In genomic region chr21:46189213-46189958, GRCh38 we compare ENCODE assay signal across 1 cellular context.
TF ChIP-seq lines count a peak whose summit lies in the region.

No MANE protein-coding gene starts in this region.

TF ChIP-seq in K562, 482 proteins besides CTCF, POLR2A, EP300 and RAD21 (continued from another document and continues in another):
- TF ChIP-seq, protein P1, sequence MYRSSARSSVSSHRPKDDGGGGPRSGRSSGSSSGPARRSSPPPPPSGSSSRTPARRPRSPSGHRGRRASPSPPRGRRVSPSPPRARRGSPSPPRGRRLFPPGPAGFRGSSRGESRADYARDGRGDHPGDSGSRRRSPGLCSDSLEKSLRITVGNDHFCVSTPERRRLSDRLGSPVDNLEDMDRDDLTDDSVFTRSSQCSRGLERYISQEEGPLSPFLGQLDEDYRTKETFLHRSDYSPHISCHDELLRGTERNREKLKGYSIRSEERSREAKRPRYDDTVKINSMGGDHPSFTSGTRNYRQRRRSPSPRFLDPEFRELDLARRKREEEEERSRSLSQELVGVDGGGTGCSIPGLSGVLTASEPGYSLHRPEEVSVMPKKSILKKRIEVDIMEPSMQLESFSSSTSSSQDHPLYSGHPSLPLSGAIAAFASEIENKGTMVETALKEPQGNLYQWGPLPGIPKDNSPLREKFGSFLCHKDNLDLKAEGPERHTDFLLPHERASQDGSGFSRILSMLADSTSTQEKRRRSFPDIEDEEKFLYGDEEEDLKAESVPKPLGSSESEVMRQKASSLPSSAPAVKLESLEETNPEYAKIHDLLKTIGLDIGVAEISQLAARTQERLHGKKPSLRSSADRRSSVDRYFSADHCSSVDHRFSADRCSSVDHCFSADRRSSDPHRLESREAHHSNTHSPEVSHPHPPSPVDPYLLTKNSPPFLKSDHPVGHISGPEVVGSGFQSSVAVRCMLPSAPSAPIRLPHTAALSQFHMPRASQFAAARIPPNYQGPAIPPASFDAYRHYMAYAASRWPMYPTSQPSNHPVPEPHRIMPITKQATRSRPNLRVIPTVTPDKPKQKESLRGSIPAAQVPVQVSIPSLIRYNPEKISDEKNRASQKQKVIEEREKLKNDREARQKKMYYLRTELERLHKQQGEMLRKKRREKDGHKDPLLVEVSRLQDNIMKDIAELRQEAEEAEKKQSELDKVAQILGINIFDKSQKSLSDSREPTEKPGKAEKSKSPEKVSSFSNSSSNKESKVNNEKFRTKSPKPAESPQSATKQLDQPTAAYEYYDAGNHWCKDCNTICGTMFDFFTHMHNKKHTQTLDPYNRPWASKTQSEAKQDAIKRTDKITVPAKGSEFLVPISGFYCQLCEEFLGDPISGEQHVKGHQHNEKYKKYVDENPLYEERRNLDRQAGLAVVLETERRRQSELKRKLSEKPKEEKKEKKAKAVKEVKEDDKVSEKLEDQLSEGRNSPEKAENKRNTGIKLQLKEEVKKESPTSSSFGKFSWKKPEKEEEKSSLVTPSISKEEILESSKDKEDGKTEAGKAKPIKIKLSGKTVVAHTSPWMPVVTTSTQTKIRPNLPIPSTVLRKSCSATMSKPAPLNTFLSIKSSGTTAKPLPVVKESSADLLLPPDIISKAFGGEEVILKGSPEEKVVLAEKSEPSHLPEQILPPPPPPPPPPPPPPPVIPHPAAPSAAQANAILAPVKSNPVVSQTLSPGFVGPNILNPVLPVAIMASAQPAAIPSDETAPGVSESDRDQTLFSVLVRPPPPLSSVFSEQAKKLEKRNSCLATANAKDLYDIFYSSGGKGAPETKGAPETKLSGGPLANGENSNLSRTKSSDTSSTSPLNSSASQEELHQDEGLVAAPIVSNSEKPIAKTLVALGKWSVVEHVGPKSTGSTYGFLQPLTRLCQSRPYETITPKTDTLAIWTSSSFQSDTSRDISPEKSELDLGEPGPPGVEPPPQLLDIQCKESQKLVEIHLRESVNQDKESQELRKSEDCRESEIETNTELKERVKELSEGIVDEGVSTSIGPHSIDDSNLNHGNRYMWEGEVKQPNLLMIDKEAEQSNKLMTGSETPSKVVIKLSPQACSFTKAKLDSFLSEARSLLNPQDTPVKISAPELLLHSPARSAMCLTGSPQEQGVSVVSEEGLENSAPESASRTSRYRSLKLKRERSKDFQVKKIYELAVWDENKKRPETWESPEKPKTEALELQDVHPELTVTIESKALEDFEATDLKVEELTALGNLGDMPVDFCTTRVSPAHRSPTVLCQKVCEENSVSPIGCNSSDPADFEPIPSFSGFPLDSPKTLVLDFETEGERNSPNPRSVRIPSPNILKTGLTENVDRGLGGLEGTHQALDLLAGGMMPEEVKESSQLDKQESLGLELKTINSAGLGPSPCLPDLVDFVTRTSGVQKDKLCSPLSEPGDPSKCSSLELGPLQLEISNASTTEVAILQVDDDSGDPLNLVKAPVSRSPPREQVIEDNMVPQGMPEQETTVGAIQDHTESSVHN (IDR thresholded peaks at IDR 0.05; ENCODE audit: borderline replicate concordance in 1 of 2, low read depth in 1 of 2): no peak
- no peak for TF ChIP-seq ID3 (CRISPR knock-in tag; IDR thresholded peaks at IDR 0.05)
- TF ChIP-seq ID3 (tag; IDR thresholded peaks at IDR 0.05): no peak
- TF ChIP-seq ZNF592 (IDR thresholded peaks at IDR 0.05): 0 out of 2 replicates have a peak, but pooled peaks have one; percentile 17
- TF ChIP-seq, protein P2, sequence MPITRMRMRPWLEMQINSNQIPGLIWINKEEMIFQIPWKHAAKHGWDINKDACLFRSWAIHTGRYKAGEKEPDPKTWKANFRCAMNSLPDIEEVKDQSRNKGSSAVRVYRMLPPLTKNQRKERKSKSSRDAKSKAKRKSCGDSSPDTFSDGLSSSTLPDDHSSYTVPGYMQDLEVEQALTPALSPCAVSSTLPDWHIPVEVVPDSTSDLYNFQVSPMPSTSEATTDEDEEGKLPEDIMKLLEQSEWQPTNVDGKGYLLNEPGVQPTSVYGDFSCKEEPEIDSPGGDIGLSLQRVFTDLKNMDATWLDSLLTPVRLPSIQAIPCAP (CRISPR knock-in tag; IDR thresholded peaks at IDR 0.05; ENCODE audit: borderline replicate concordance): no peak
- no peak for TF ChIP-seq ZNF644 (tag; IDR thresholded peaks at IDR 0.05; ENCODE audit: low read depth)
- no peak for TF ChIP-seq ZNF23 (CRISPR knock-in tag; IDR thresholded peaks at IDR 0.05)
- no peak for TF ChIP-seq HDAC6 (IDR thresholded peaks at IDR 0.05; ENCODE audit: low read depth, low read length)
- no peak for TF ChIP-seq AFF1 (IDR thresholded peaks at IDR 0.05; ENCODE audit: low read depth in 1 of 2, partially characterized antibody in 2 of 2)
- TF ChIP-seq ZNF354B (CRISPR knock-in tag; IDR thresholded peaks at IDR 0.05): no peak
- no peak for TF ChIP-seq RBM34 (IDR thresholded peaks at IDR 0.05; ENCODE audit: borderline replicate concordance, insufficient read depth, low read length)
- no peak for TF ChIP-seq ZNF778 (CRISPR knock-in tag; IDR thresholded peaks at IDR 0.05)
- TF ChIP-seq, protein P3, sequence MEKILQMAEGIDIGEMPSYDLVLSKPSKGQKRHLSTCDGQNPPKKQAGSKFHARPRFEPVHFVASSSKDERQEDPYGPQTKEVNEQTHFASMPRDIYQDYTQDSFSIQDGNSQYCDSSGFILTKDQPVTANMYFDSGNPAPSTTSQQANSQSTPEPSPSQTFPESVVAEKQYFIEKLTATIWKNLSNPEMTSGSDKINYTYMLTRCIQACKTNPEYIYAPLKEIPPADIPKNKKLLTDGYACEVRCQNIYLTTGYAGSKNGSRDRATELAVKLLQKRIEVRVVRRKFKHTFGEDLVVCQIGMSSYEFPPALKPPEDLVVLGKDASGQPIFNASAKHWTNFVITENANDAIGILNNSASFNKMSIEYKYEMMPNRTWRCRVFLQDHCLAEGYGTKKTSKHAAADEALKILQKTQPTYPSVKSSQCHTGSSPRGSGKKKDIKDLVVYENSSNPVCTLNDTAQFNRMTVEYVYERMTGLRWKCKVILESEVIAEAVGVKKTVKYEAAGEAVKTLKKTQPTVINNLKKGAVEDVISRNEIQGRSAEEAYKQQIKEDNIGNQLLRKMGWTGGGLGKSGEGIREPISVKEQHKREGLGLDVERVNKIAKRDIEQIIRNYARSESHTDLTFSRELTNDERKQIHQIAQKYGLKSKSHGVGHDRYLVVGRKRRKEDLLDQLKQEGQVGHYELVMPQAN (IDR thresholded peaks at IDR 0.05; ENCODE audit: borderline replicate concordance): peak; percentile 88
- no peak for TF ChIP-seq ZNF232 (CRISPR knock-in tag; IDR thresholded peaks at IDR 0.05)
- TF ChIP-seq FOXM1 (IDR thresholded peaks at IDR 0.05; ENCODE audit: low read depth): no peak
- no peak for TF ChIP-seq FOXM1 (CRISPR knock-in tag; IDR thresholded peaks at IDR 0.05; ENCODE audit: low read depth)
- peak; percentile 92 for TF ChIP-seq MAX (CRISPR knock-in tag; IDR thresholded peaks at IDR 0.05)
- peak; percentile 43; the same call in 1 of the 2 replicates for TF ChIP-seq CBFA2T2 (conservative IDR thresholded peaks at IDR 0.05)
- TF ChIP-seq KDM2B (CRISPR knock-in tag; IDR thresholded peaks at IDR 0.05): no peak
- TF ChIP-seq GATAD2B (IDR thresholded peaks at IDR 0.05; ENCODE audit: borderline replicate concordance): no peak
- TF ChIP-seq POLR2B (IDR thresholded peaks at IDR 0.05; ENCODE audit: low read depth, partially characterized antibody): no peak
- no peak for TF ChIP-seq ZBTB11 (CRISPR knock-in tag; IDR thresholded peaks at IDR 0.05)
- no peak for TF ChIP-seq ZC3H8 (IDR thresholded peaks at IDR 0.05)
- TF ChIP-seq ZC3H11A (IDR thresholded peaks at IDR 0.05; ENCODE audit: low read depth, low read length): no peak
- TF ChIP-seq ZNF764 (CRISPR knock-in tag; IDR thresholded peaks at IDR 0.05; ENCODE audit: low read depth): no peak
